In genomic region chr1:210464519-210465039, GRCh38 we compare ENCODE assay signal across 9 cellular contexts.
DNase-seq lines count a peak whose midpoint lies in the region; ATAC-seq and TF ChIP-seq lines count a peak whose summit lies in the region.
"Had no signal": no experiment of that assay in that cellular context is flagged by ENCODE, and none has a peak within 500 bp of the region (broad histone marks: within the 10 kb centered on the region; RNA-seq: fewer than 3 reads in every experiment).

No MANE protein-coding gene starts in this region.

- CTCF ChIA-PET in WTC11 (lab: Charles Lee), result no interaction called here

- DNase-seq in activated CD4-positive, CD25-positive, alpha-beta regulatory T cell (lab: John Stamatoyannopoulos, UW), result no peak
- DNase-seq in WTC11 (ENCODE audit: low spot score), result no peak
- peak; percentile 19 for DNase-seq in nephron progenitor cell
- DNase-seq in globus pallidus (ENCODE audit: low spot score), result no peak
- no peak for DNase-seq in NCI-H1930 (lab: John Stamatoyannopoulos, UW)
- DNase-seq in AML-193 (lab: John Stamatoyannopoulos, UW), result no peak
- DNase-seq: naive B cell had no signal

- H3K36me3 Mint-ChIP-seq in WTC11, result no peaks in the 10 kb centered on the region
- H3K36me3 Mint-ChIP-seq in nephron progenitor cell (ENCODE audit: low read depth), result no peaks in the 10 kb centered on the region

- H3K4me3 Mint-ChIP-seq in WTC11 (no peak overlapping the region), nephron progenitor cell (no peak overlapping the region)
- H3K4me3 Mint-ChIP-seq: naive B cell had no signal

- no peak for TF ChIP-seq CTCF in WTC11 (IDR thresholded peaks at IDR 0.05)
- TF ChIP-seq CTCF in nephron progenitor cell (IDR thresholded peaks at IDR 0.05), result no peak

- H3K27me3 Mint-ChIP-seq in WTC11 (ENCODE audit: low read depth), result no peaks in the 10 kb centered on the region
- peaks cover 9% of the 10 kb centered on the region for H3K27me3 Mint-ChIP-seq in nephron progenitor cell (ENCODE audit: low read depth, poor library complexity)
- H3K27me3 Mint-ChIP-seq: naive B cell had no signal

- H3K27ac Mint-ChIP-seq in WTC11, result no peak overlapping the region
- no peak overlapping the region for H3K27ac Mint-ChIP-seq in nephron progenitor cell

- ATAC-seq in activated CD4-positive, CD25-positive, alpha-beta regulatory T cell treated with anti-CD3 and anti-CD28 coated beads, Interleukin-2, amount 50 U/mL, for 24 hours, result peak; percentile 44 to 76
- ATAC-seq in HG03432 (IDR thresholded peaks at IDR 0.05; ENCODE audit: unreplicated experiment) (peak; percentile 81), WTC11 (0 out of 2 replicates have a peak, but pooled peaks have one; percentile 26)

- H3K4me1 Mint-ChIP-seq in WTC11 (0 out of 2 replicates have a peak, but pooled peaks cover 7% of the 10 kb centered on the region), nephron progenitor cell (peaks cover 7% of the 10 kb centered on the region)
- H3K4me1 Mint-ChIP-seq: naive B cell had no signal

- H3K9me3 Mint-ChIP-seq in WTC11 (no peaks in the 10 kb centered on the region), nephron progenitor cell (no peaks in the 10 kb centered on the region)
- H3K9me3 Mint-ChIP-seq: naive B cell had no signal

- POLR2A ChIA-PET in WTC11 (lab: Charles Lee), result no interaction called here

TF ChIP-seq in WTC11, 78 proteins besides CTCF, POLR2A, EP300 and RAD21:
- TF ChIP-seq GTF2I (CRISPR knock-in tag; conservative IDR thresholded peaks at IDR 0.05), result no peak
- no peak for TF ChIP-seq USF2 (CRISPR knock-in tag; IDR thresholded peaks at IDR 0.05)
- no peak for TF ChIP-seq HMGA2 (CRISPR knock-in tag; IDR thresholded peaks at IDR 0.05)
- TF ChIP-seq EMX1 (CRISPR knock-in tag; IDR thresholded peaks at IDR 0.05), result no peak
- TF ChIP-seq ZNF232 (CRISPR knock-in tag; IDR thresholded peaks at IDR 0.05), result no peak
- TF ChIP-seq ZBTB21 (CRISPR knock-in tag; IDR thresholded peaks at IDR 0.05; ENCODE audit: borderline replicate concordance), result no peak
- no peak for TF ChIP-seq FOXP4 (CRISPR knock-in tag; IDR thresholded peaks at IDR 0.05)

Comparison
In these comparisons a context has a peak if more than half of its experiments do, and no peak if none do; other contexts are left out.
1. ATAC-seq: peak in every context shown above with its lines; median percentile 81 in HG03432; 60 in activated CD4-positive, CD25-positive, alpha-beta regulatory T cell treated with anti-CD3 and anti-CD28 coated beads, Interleukin-2, amount 50 U/mL, for 24 hours; 26 in WTC11.